In genomic region chr2:54955674-54956391, GRCh38 we compare ENCODE assay signal across 1 cellular context.
TF ChIP-seq lines count a peak whose summit lies in the region.

No MANE protein-coding gene starts in this region.

TF ChIP-seq in GM23338, 12 proteins besides CTCF, POLR2A, EP300 and RAD21 (continued from another document):
- no peak for TF ChIP-seq ZNF462 (CRISPR knock-in tag; IDR thresholded peaks at IDR 0.05)
- no peak for TF ChIP-seq ETS1 (IDR thresholded peaks at IDR 0.05)
- TF ChIP-seq STAT1 (IDR thresholded peaks at IDR 0.05; ENCODE audit: unreplicated experiment): no peak
- no peak for TF ChIP-seq CREB1 (CRISPR knock-in tag; IDR thresholded peaks at IDR 0.05; ENCODE audit: low read depth)
- TF ChIP-seq NANOG (IDR thresholded peaks at IDR 0.05; ENCODE audit: borderline replicate concordance): no peak
- TF ChIP-seq ZNF114 (CRISPR knock-in tag; IDR thresholded peaks at IDR 0.05): no peak
- no peak for TF ChIP-seq JUNB (IDR thresholded peaks at IDR 0.05; ENCODE audit: unreplicated experiment)
- TF ChIP-seq REST (IDR thresholded peaks at IDR 0.05; ENCODE audit: unreplicated experiment): no peak
- TF ChIP-seq ZNF331 (CRISPR knock-in tag; IDR thresholded peaks at IDR 0.05; ENCODE audit: low read depth): no peak
